27 cellular contexts compared by ENCODE assay signal in the genomic region with DNA sequence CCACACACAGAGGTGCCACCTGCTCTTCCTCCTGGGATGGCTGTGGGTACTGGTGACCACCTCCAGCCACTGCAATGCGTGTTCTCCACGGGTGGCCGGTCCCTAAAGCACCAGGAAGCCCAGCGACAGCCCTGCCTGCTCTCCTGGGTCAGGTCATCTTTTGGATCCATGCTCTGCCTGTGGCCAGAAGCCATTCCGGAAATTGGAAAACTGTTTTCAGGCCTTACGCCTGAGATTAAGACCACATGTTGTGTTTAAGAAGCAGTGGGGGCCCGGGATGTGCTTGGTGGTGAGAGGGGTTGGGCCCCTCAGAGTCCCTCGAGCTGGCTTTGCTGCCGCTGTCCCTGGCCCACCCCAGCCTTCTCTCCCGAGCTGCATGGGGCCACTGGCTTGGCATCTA.
DNase-seq lines count a peak whose midpoint lies in the region; ATAC-seq, FAIRE-seq and TF ChIP-seq lines count a peak whose summit lies in the region.
"Had no signal": no experiment of that assay in that cellular context is flagged by ENCODE, and none has a peak within 500 bp of the region (broad histone marks: within the 10 kb centered on the region; RNA-seq: fewer than 3 reads in every experiment).

No MANE protein-coding gene starts in this region.

- no peaks in the 10 kb centered on the region for H4K20me1 ChIP-seq in HepG2 (ENCODE audit: insufficient read depth, low read length)
- H4K20me1 ChIP-seq in osteoblast (ENCODE audit: insufficient read depth, low read length): no peaks in the 10 kb centered on the region

- no peak for ATAC-seq in right lobe of liver
- no peak for ATAC-seq in HepG2
- no peak for ATAC-seq in HG03565 (IDR thresholded peaks at IDR 0.05; ENCODE audit: unreplicated experiment)
- ATAC-seq: activated CD4-positive, alpha-beta T cell treated with anti-CD3 and anti-CD28 coated beads for 36 hours; activated T-cell treated with anti-CD3 and anti-CD28 coated beads, Interleukin-2, amount 50 U/mL, for 4 hours; CD8-positive, alpha-beta T cell; naive thymus-derived CD4-positive, alpha-beta T cell; T-helper 17 cell had no signal

- H3K4me2 ChIP-seq in HepG2 (ENCODE audit: low read depth, low read length): no peak overlapping the region
- H3K4me2 ChIP-seq in osteoblast (ENCODE audit: insufficient read depth, low read length): no peak overlapping the region
- H3K4me2 ChIP-seq: KMS-11 had no signal

- 82% methylated on average over 7 of the region's 10 CpGs for WGBS in right lobe of liver (ENCODE audit: insufficient coverage, low coverage, low lambda C conversion rate, missing lambda C conversion rate)
- 95% methylated on average over 5 of the region's 10 CpGs for WGBS in HepG2 (ENCODE audit: low lambda C conversion rate)

- TF ChIP-seq CTCF in right lobe of liver (IDR thresholded peaks at IDR 0.05): no peak
- no peak for TF ChIP-seq CTCF in HepG2 (CRISPR knock-in tag; IDR thresholded peaks at IDR 0.05)
- no peak for TF ChIP-seq CTCF in osteoblast (IDR thresholded peaks at IDR 0.05; ENCODE audit: extremely low read depth, low read depth, low read length)

- no peak for TF ChIP-seq RAD21 in HepG2 (CRISPR knock-in tag; IDR thresholded peaks at IDR 0.05)

- H3K9ac ChIP-seq in HepG2 (ENCODE audit: insufficient read depth, low read depth, low read length) (no peak overlapping the region), SK-N-MC (ENCODE audit: insufficient read length) (peak overlapping the region; percentile 52)
- H3K9ac ChIP-seq: GM23248, KMS-11 had no signal

- no peaks in the 10 kb centered on the region for H3K9me3 ChIP-seq in right lobe of liver
- H3K9me3 ChIP-seq in HepG2 (ENCODE audit: low read length): no peaks in the 10 kb centered on the region
- no peaks in the 10 kb centered on the region for H3K9me3 ChIP-seq in SK-N-MC (ENCODE audit: low read depth, low read length)
- H3K9me3 ChIP-seq in osteoblast (ENCODE audit: low read depth, low read length): no peaks in the 10 kb centered on the region
- H3K9me3 ChIP-seq: upper lobe of left lung had no signal

- FAIRE-seq in HepG2 (lab: Jason Lieb, UNC): no peak
- FAIRE-seq: GM12891, islet of Langerhans had no signal

- H3K4me3 ChIP-seq in right lobe of liver (no peak overlapping the region), HepG2 (replicated peaks in 1 of 3; ENCODE audit: insufficient read depth in 1 of 3, low read depth in 2 of 3, low read length in 3 of 3) (no peak overlapping the region), SK-N-MC (peak overlapping the region; percentile 58), osteoblast (ENCODE audit: insufficient read depth, low read length) (no peak overlapping the region), H7 (ENCODE audit: insufficient read depth, low read depth, low read length) (no peak overlapping the region)
- H3K4me3 ChIP-seq: GM23248, upper lobe of left lung had no signal

- intact Hi-C loops in right lobe of liver (cut with DNase I): no loop called here
- intact Hi-C loops in HepG2 (cut with micrococcal nuclease; ENCODE audit: unreplicated experiment): loop anchor here (10.0 kb wide), 1 partner anchor 111 kb away; no protein-coding TSS in a partner anchor

- POLR2A ChIA-PET in HepG2 (lab: Yijun Ruan, JAX): no interaction called here

- TF ChIP-seq EP300 in HepG2 (IDR thresholded peaks at IDR 0.05; ENCODE audit: low read depth in 2 of 2, low read length in 2 of 2) (no peak), HepG2 (CRISPR knock-in tag; IDR thresholded peaks at IDR 0.05; ENCODE audit: borderline replicate concordance) (no peak)

- H2AFZ ChIP-seq in HepG2 (ENCODE audit: low read length): no peak overlapping the region
- no peak overlapping the region for H2AFZ ChIP-seq in osteoblast (ENCODE audit: low read length)
- H2AFZ ChIP-seq: GM23248 had no signal

- H3K27ac ChIP-seq in right lobe of liver (no peak overlapping the region), HepG2 (ENCODE audit: extremely low read length, insufficient read depth, low read length) (no peak overlapping the region), SK-N-MC (peak overlapping the region; percentile 97), osteoblast (ENCODE audit: low read depth, low read length) (no peak overlapping the region)
- H3K27ac ChIP-seq: brain microvascular endothelial cell, GM23248, KMS-11, upper lobe of left lung had no signal

- in situ Hi-C loops in HepG2 (cut with HindIII; ENCODE audit: extremely low pct_ligation_motif_present, low pct_unique_long_range_greater_than_20kb): no loop called here

- H3K79me2 ChIP-seq in HepG2 (ENCODE audit: insufficient read depth, low read length) (no peaks in the 10 kb centered on the region), osteoblast (ENCODE audit: insufficient read depth, low read length) (no peaks in the 10 kb centered on the region)

- DNase-seq in right lobe of liver: peak in 2 of 3 donors; percentile 12 to 38
- no peak for DNase-seq in HepG2 (ENCODE audit: low spot score)
- DNase-seq in SK-N-MC (ENCODE audit: low read depth, low spot score): no peak
- peak; percentile 72 for DNase-seq in osteoblast (ENCODE audit: insufficient read length, low spot score, missing footprints)
- no peak for DNase-seq in NCI-H748 (lab: John Stamatoyannopoulos, UW; ENCODE audit: unreplicated experiment)
- no peak for DNase-seq in H7
- DNase-seq: activated CD4-positive, alpha-beta T cell treated with anti-CD3 and anti-CD28 coated beads for 36 hours; activated CD8-positive, alpha-beta memory T cell treated with anti-CD3 and anti-CD28 coated beads for 24 hours; activated naive CD4-positive, alpha-beta T cell treated with Interleukin-2 at 50 U/mL for 16 hours; activated T-cell treated with anti-CD3 and anti-CD28 coated beads, Interleukin-2, amount 50 U/mL, for 4 hours; amniotic stem cell; brain microvascular endothelial cell; CD8-positive, alpha-beta T cell; GM23248; midbrain; MM.1S; naive thymus-derived CD4-positive, alpha-beta T cell; NCI-H2029 treated with DMSO at 0.1 percent for 48 hours; NCI-H2227 treated with DMSO at 0.1 percent for 48 hours; NCI-H748 treated with DMSO at 0.1 percent for 48 hours; stimulated activated CD4-positive, alpha-beta T cell treated with anti-CD3 and anti-CD28 coated beads, Interleukin-2, amount 100 ng/mL, for 48 hours had no signal

- CTCF ChIA-PET in HepG2 (lab: Yijun Ruan, JAX; ENCODE audit: low intra/inter-chr PET ratio, low total read pairs): no interaction called here

- BruUV-seq in HepG2 (replicated peaks; lab: Mats Ljungman, UMichigan): no TSS peak

- H3K36me3 ChIP-seq in right lobe of liver: peaks cover 0 to 3% (median under 1%) of the 10 kb centered on the region in 4 donors
- peaks cover 12 to 14% of the 10 kb centered on the region in 2 experiments; a peak in 3 of 5 replicates for H3K36me3 ChIP-seq in HepG2 (replicated peaks in 1 of 2; ENCODE audit: control insufficient read depth in 1 of 2, insufficient read depth in 2 of 2, low read length in 2 of 2)
- no peaks in the 10 kb centered on the region for H3K36me3 ChIP-seq in SK-N-MC (ENCODE audit: insufficient read depth, low read length)
- H3K36me3 ChIP-seq in osteoblast (ENCODE audit: insufficient read depth, low read length): peaks cover 23% of the 10 kb centered on the region
- peaks cover 1% of the 10 kb centered on the region; the same call in 1 of the 2 replicates for H3K36me3 ChIP-seq in H7 (replicated peaks; ENCODE audit: control insufficient read depth, insufficient read depth, low read length)
- H3K36me3 ChIP-seq: brain microvascular endothelial cell had no signal

- H3K4me1 ChIP-seq in right lobe of liver (peaks cover 0 to 26% (median 11%) of the 10 kb centered on the region in 4 donors), HepG2 (ENCODE audit: insufficient read depth, low read length) (peaks cover 10% of the 10 kb centered on the region), osteoblast (ENCODE audit: insufficient read depth, low read length) (no peaks in the 10 kb centered on the region)

- TF ChIP-seq POLR2A in right lobe of liver (IDR thresholded peaks at IDR 0.05): no peak
- no peak for TF ChIP-seq POLR2A in HepG2 (IDR thresholded peaks at IDR 0.05; ENCODE audit: insufficient read depth in 1 of 2, low read depth in 2 of 2, low read length in 2 of 2)

- H3K27me3 ChIP-seq in right lobe of liver (no peaks in the 10 kb centered on the region), HepG2 (ENCODE audit: control insufficient read depth in 1 of 2, insufficient read depth in 2 of 2, low read length in 2 of 2) (no peaks in the 10 kb centered on the region), osteoblast (ENCODE audit: insufficient read depth, low read length) (no peaks in the 10 kb centered on the region), H7 (ENCODE audit: control insufficient read depth, insufficient read depth, low read length) (no peaks in the 10 kb centered on the region)
- H3K27me3 ChIP-seq: brain microvascular endothelial cell, upper lobe of left lung had no signal

TF ChIP-seq in HepG2, 621 proteins besides CTCF, POLR2A, EP300 and RAD21 (continues in another document):
- TF ChIP-seq, protein P1, sequence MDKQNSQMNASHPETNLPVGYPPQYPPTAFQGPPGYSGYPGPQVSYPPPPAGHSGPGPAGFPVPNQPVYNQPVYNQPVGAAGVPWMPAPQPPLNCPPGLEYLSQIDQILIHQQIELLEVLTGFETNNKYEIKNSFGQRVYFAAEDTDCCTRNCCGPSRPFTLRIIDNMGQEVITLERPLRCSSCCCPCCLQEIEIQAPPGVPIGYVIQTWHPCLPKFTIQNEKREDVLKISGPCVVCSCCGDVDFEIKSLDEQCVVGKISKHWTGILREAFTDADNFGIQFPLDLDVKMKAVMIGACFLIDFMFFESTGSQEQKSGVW (CRISPR knock-in tag; IDR thresholded peaks at IDR 0.05; ENCODE audit: borderline replicate concordance): no peak
- TF ChIP-seq ZNF382 (CRISPR knock-in tag; IDR thresholded peaks at IDR 0.05; ENCODE audit: borderline replicate concordance) (no peak), AKAP8 (CRISPR knock-in tag; IDR thresholded peaks at IDR 0.05) (no peak), ZNF335 (CRISPR knock-in tag; IDR thresholded peaks at IDR 0.05) (no peak)
- TF ChIP-seq, protein P2, sequence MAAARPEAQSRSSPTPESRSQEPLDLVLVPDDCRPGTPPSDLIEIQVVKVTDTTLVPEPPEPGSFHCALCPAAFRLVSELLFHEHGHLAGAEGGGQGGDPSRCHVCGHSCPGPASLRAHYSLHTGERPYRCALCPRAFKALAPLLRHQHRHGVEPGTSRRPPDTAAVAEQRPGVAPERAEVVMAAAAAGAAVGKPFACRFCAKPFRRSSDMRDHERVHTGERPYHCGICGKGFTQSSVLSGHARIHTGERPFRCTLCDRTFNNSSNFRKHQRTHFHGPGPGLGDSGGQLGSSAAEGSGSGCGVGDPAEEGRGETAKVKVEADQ (CRISPR knock-in tag; IDR thresholded peaks at IDR 0.05; ENCODE audit: borderline replicate concordance): no peak

Comparison
In these comparisons a context has a peak if more than half of its experiments do, and no peak if none do; other contexts are left out.
1. DNase-seq: peak in right lobe of liver (2 of 3) and osteoblast (single experiment); none in HepG2 (single experiment), SK-N-MC (single experiment), NCI-H748 (single experiment) and H7 (single experiment).